ENCODE assay signal across 1 cellular context in genomic region chr16:56532714-56533113, GRCh38.
TF ChIP-seq lines count a peak whose summit lies in the region.

No MANE protein-coding gene starts in this region.

TF ChIP-seq in HCT116, 20 proteins besides CTCF, POLR2A, EP300 and RAD21 (continued from another document):
- TF ChIP-seq MAX (IDR thresholded peaks at IDR 0.05) (peak; percentile 85), TCF7L2 (IDR thresholded peaks at IDR 0.05; ENCODE audit: borderline replicate concordance, extremely low read depth, insufficient read depth, insufficient read length) (peak; percentile 34), FOSL1 (IDR thresholded peaks at IDR 0.05; ENCODE audit: low read depth) (no peak)
